1 cellular context compared by ENCODE assay signal in the genomic region with DNA sequence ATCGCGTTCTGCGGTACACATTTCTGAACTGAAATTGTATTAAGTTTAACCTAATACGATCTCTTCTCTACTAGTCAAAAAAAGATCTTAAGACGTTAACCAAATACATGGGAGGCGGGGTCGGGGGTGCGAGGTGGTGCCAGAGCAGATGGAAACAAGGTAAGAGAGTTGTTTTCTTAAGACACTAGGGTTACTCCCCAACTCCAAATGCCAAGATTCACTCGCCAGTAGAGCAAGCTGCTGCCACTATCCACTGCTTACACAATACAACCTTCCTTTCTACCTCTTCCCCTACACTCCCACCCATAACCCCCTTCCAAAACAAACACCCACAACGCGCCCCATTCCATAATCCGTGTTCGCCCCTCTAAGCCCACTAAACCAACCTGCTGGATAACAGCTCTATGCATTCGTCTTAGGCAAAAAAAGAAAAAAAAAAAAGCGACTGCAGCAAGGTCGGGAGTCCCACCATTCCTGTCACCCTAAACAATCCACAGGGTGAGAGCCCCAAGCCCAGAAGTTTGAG.
A peak's percentile ranks its signal among the peaks of the same experiment; 100 is the strongest.
TF ChIP-seq lines count a peak whose summit lies in the region.

No MANE protein-coding gene starts in this region.

TF ChIP-seq in K562, 482 proteins besides CTCF, POLR2A, EP300 and RAD21 (continued from another document):
- peak; percentile 40; the same call in 1 of the 2 replicates for TF ChIP-seq ZBTB40 (IDR thresholded peaks at IDR 0.05)
- TF ChIP-seq ZBTB40 (CRISPR knock-in tag; IDR thresholded peaks at IDR 0.05), result no peak
- TF ChIP-seq MIER1 (IDR thresholded peaks at IDR 0.05; ENCODE audit: low read depth), result peak; percentile 49; the same call in 1 of the 2 replicates
